9 cellular contexts compared by ENCODE assay signal in the genomic region with DNA sequence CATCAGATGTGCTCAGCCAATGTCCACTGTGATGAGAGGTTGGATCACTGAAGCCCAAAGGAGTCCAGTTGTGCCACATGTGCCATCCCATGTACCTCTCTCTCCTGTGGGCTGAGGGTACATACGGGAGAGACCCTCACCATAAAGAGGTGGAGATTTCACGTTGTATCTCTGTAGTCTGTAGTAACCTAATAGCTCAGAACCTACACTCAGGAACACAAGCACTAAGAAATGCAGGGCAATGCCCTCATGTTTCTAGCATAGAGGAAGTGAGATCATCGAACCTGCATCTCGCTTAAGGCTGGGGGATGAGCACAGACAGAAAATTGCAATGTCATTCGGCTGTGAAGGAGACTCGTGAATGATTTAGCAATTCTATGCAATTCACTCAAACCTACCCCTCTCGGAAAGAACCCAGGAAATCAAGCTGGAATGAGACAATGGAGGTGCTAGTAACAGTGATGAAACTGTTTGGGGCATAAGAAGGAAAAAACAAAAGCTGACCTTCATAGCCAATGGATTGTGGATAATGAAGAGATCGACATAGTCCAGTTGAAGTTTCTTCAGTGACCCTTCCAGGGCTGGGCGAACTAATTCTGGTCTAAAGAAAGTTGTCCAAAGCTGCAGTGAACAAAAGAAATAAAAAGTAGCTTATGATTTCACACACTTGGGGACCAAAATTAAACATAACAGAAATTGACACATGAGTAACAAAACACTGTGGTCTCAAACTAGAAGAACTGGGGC.
DNase-seq lines count a peak whose midpoint lies in the region; ATAC-seq and TF ChIP-seq lines count a peak whose summit lies in the region.
"Had no signal": no experiment of that assay in that cellular context is flagged by ENCODE, and none has a peak within 500 bp of the region (broad histone marks: within the 10 kb centered on the region; RNA-seq: fewer than 3 reads in every experiment).

No MANE protein-coding gene starts in this region.

- intact Hi-C loops in transverse colon (cut with DNase I; ENCODE audit: low total_unique reads), result no loop called here

- H3K4me1 Mint-ChIP-seq in stimulated activated effector memory CD8-positive, alpha-beta T cell treated with anti-CD3 and anti-CD28 coated beads, Interleukin-12 subunit alpha, Interleukin-12 subunit beta, amount 100 ng/mL, for 72 hours, result peaks cover 26% of the 10 kb centered on the region

- H3K9me3 Mint-ChIP-seq in stimulated activated effector memory CD8-positive, alpha-beta T cell treated with anti-CD3 and anti-CD28 coated beads, Interleukin-12 subunit alpha, Interleukin-12 subunit beta, amount 100 ng/mL, for 72 hours, result no peaks in the 10 kb centered on the region

- TF ChIP-seq POLR2A in transverse colon (IDR thresholded peaks at IDR 0.05), result no peak

- H3K4me3 Mint-ChIP-seq in stimulated activated effector memory CD8-positive, alpha-beta T cell treated with anti-CD3 and anti-CD28 coated beads, Interleukin-12 subunit alpha, Interleukin-12 subunit beta, amount 100 ng/mL, for 72 hours, result peak overlapping the region; percentile 36

- H3K27ac Mint-ChIP-seq in stimulated activated effector memory CD8-positive, alpha-beta T cell treated with anti-CD3 and anti-CD28 coated beads, Interleukin-12 subunit alpha, Interleukin-12 subunit beta, amount 100 ng/mL, for 72 hours, result peak overlapping the region; percentile 92

- ATAC-seq in GM19395 (IDR thresholded peaks at IDR 0.05; ENCODE audit: unreplicated experiment), result peak; percentile 65
- ATAC-seq in stimulated activated effector memory CD8-positive, alpha-beta T cell treated with anti-CD3 and anti-CD28 coated beads, Interleukin-12 subunit alpha, Interleukin-12 subunit beta, amount 100 ng/mL, for 72 hours, result peak; percentile 79
- ATAC-seq: body of pancreas had no signal

- H3K36me3 Mint-ChIP-seq in stimulated activated effector memory CD8-positive, alpha-beta T cell treated with anti-CD3 and anti-CD28 coated beads, Interleukin-12 subunit alpha, Interleukin-12 subunit beta, amount 100 ng/mL, for 72 hours, result peaks cover 5% of the 10 kb centered on the region

- no peak for TF ChIP-seq CTCF in AG09319 (IDR thresholded peaks at IDR 0.05; ENCODE audit: low read depth, low read length)
- no peak for TF ChIP-seq CTCF in choroid plexus epithelial cell (conservative IDR thresholded peaks at IDR 0.05; ENCODE audit: low read depth, low read length)
- no peak for TF ChIP-seq CTCF in transverse colon (IDR thresholded peaks at IDR 0.05)

- in situ Hi-C loops in transverse colon (cut with MboI; ENCODE audit: low pct_ligation_motif_present in 1 of 4, low pct_unique_long_range_greater_than_20kb in 1 of 4, low sequenced_read_pairs in 3 of 4), result loop anchor here in 2 of 4 donors (5.0 to 10.0 kb wide), 2 partner anchors 437 to 440 kb away; no protein-coding TSS in a partner anchor

- H3K9me3 ChIP-seq in transverse colon, result no peaks in the 10 kb centered on the region
- H3K9me3 ChIP-seq: body of pancreas had no signal

- no peak for TF ChIP-seq EP300 in transverse colon (IDR thresholded peaks at IDR 0.05; ENCODE audit: low read depth)

- H3K27ac ChIP-seq in transverse colon, result no peak overlapping the region
- H3K27ac ChIP-seq: body of pancreas had no signal

- no peaks in the 10 kb centered on the region for H3K36me3 ChIP-seq in transverse colon

- WGBS in transverse colon (ENCODE audit: low coverage in 1 of 2), 2 donors, result 59 to 64% methylated on average over 6 to 9 of the region's 9 CpGs

- no peak overlapping the region for H3K4me3 ChIP-seq in choroid plexus epithelial cell (ENCODE audit: low read depth, low read length)
- no peak overlapping the region for H3K4me3 ChIP-seq in transverse colon
- H3K4me3 ChIP-seq: body of pancreas had no signal

- DNase-seq in AG09319 (ENCODE audit: extremely low read depth, low read depth) (peak; percentile 25), NAMALWA (ENCODE audit: low spot score) (peak; percentile 3), choroid plexus epithelial cell (ENCODE audit: low read depth) (peak; percentile 92), islet precursor cell (no peak), transverse colon (no peak), midbrain (lab: John Stamatoyannopoulos, UW) (no peak)
- DNase-seq in stimulated activated effector memory CD8-positive, alpha-beta T cell treated with anti-CD3 and anti-CD28 coated beads, Interleukin-12 subunit alpha, Interleukin-12 subunit beta, amount 100 ng/mL, for 72 hours (ENCODE audit: low spot score in 2 of 2), result no peak

- H3K27me3 ChIP-seq in transverse colon, result no peaks in the 10 kb centered on the region
- H3K27me3 ChIP-seq: body of pancreas had no signal

- peaks cover 0 to 5% (median 0%) of the 10 kb centered on the region in 4 donors for H3K4me1 ChIP-seq in transverse colon
- H3K4me1 ChIP-seq: body of pancreas had no signal

Comparison
In these comparisons a context has a peak if more than half of its experiments do, and no peak if none do; other contexts are left out.
1. DNase-seq: peak in AG09319 (single experiment), NAMALWA (single experiment) and choroid plexus epithelial cell (single experiment); none in stimulated activated effector memory CD8-positive, alpha-beta T cell treated with anti-CD3 and anti-CD28 coated beads, Interleukin-12 subunit alpha, Interleukin-12 subunit beta, amount 100 ng/mL, for 72 hours (0 of 2), islet precursor cell (single experiment), transverse colon (single experiment) and midbrain (single experiment).